ENCODE assay signal across 1 cellular context in genomic region chr6:138238368-138238767, GRCh38.
TF ChIP-seq lines count a peak whose summit lies in the region.

No MANE protein-coding gene starts in this region.

TF ChIP-seq in WTC11, 78 proteins besides CTCF, POLR2A, EP300 and RAD21 (continued from another document):
- TF ChIP-seq ARID4B (CRISPR knock-in tag; IDR thresholded peaks at IDR 0.05; ENCODE audit: borderline replicate concordance) (no peak), ZNF138 (CRISPR knock-in tag; conservative IDR thresholded peaks at IDR 0.05) (no peak)
TF ChIP-seq in WTC11: peak in this region for 0.
